ENCODE assay signal across 17 cellular contexts in the genomic region with DNA sequence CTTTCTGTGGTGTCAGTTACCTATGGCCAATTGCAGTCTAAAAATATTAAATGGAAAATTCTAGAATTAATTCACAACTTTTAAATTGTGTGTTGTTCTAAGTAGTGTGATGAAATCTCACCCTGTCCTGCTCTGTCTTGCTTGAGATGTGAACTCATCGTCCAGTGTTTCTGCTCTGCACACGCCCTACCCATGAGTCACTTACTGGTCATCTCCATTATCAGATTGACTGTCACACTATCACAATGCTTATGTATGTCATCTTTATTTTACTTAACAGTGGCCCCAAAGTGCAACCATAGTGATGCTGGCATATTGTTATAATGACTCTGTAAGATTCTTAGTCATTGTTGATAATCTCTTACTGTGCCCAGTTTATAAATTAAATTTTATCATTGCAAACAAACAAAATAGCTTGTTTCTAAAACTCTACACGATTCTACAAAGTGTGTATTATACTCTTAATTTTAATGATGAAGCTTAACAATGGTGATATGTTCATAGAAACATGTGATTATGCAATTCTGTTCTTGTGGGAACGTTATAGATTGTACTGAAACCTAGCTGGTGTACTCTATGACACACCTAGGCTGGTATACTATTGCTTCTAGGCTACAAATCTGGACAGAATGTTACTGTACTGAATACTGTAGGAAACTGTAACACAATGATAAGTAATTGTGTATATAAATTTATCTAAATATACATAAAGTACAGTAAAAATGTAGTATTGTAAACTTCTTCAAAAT.
DNase-seq lines count a peak whose midpoint lies in the region; ATAC-seq and TF ChIP-seq lines count a peak whose summit lies in the region.
"Had no signal": no experiment of that assay in that cellular context is flagged by ENCODE, and none has a peak within 500 bp of the region (broad histone marks: within the 10 kb centered on the region; RNA-seq: fewer than 3 reads in every experiment).

No MANE protein-coding gene starts in this region.

- no TSS peak for BruUV-seq in Panc1 (replicated peaks; lab: Mats Ljungman, UMichigan)

- DNase-seq in GM23248 = peak; percentile 96
- peak; percentile 61 for DNase-seq in Panc1 (ENCODE audit: low read depth, low spot score)
- DNase-seq in osteocyte (ENCODE audit: extremely low spot score, unreplicated experiment) = no peak
- no peak for DNase-seq in adrenal gland
- DNase-seq in superior temporal gyrus (ENCODE audit: extremely low spot score) = no peak
- DNase-seq in stimulated activated CD4-positive, alpha-beta T cell treated with anti-CD3 and anti-CD28 coated beads, Interleukin-2, amount 100 ng/mL, for 24 hours = no peak
- DNase-seq in GM10266 (ENCODE audit: extremely low spot score) = no peak
- DNase-seq: central memory CD4-positive, alpha-beta T cell; DMS153; lower lobe of right lung; NCI-H1694; Peyer's patch; psoas muscle; upper lobe of left lung had no signal

- peaks cover 36% of the 10 kb centered on the region for H3K4me1 Mint-ChIP-seq in osteocyte (ENCODE audit: unreplicated experiment)

- peak overlapping the region; percentile 85 for H3K9ac ChIP-seq in GM23248

- peak overlapping the region; percentile 62; the same call in 1 of the 2 replicates for H2AFZ ChIP-seq in GM23248

- TF ChIP-seq CTCF in Panc1 (IDR thresholded peaks at IDR 0.05) (no peak), osteocyte (IDR thresholded peaks at IDR 0.05) (no peak), adrenal gland (IDR thresholded peaks at IDR 0.05) (no peak), GM10266 (IDR thresholded peaks at IDR 0.05; ENCODE audit: control insufficient read depth, insufficient read depth, low read depth, missing control alignments) (no peak)

- H3K4me2 ChIP-seq in GM23248 (ENCODE audit: unreplicated experiment) = peak overlapping the region; percentile 75

- H3K27me3 Mint-ChIP-seq in osteocyte (ENCODE audit: unreplicated experiment) = no peaks in the 10 kb centered on the region

- CTCF ChIA-PET in Panc1 (lab: Charles Lee) = no interaction called here

- no peak overlapping the region for H3K4me3 Mint-ChIP-seq in osteocyte (ENCODE audit: unreplicated experiment)
- H3K4me3 Mint-ChIP-seq: activated T-helper 1 cell treated with anti-CD3 and anti-CD28 coated beads, Interleukin-12 subunit alpha, Interleukin-12 subunit beta, Interleukin-2, Interleukin-4 antibody, amounts not matched to agents 30 ng/mL and 10 ng/mL and 1 ng/mL, durations not matched to agents 14 hours and 24 hours and 36 hours had no signal

- H3K4me1 ChIP-seq in GM23248 (ENCODE audit: insufficient read depth) = peaks cover 31% of the 10 kb centered on the region
- no peaks in the 10 kb centered on the region for H3K4me1 ChIP-seq in Panc1 (ENCODE audit: control insufficient read depth, insufficient read depth, low read length)
- H3K4me1 ChIP-seq in adrenal gland (replicated peaks in 1 of 2) = no peaks in the 10 kb centered on the region
- H3K4me1 ChIP-seq: lower lobe of right lung, Peyer's patch, psoas muscle, upper lobe of left lung had no signal

- H3K36me3 ChIP-seq in GM23248 (ENCODE audit: low read depth) (no peaks in the 10 kb centered on the region), Panc1 (ENCODE audit: control insufficient read depth, insufficient read depth, low read length) (no peaks in the 10 kb centered on the region), adrenal gland (replicated peaks in 1 of 2) (no peaks in the 10 kb centered on the region)
- H3K36me3 ChIP-seq: lower lobe of right lung, Peyer's patch, upper lobe of left lung had no signal

- H3K27me3 ChIP-seq in GM23248 (replicated peaks; ENCODE audit: insufficient read depth) (no peaks in the 10 kb centered on the region), Panc1 (ENCODE audit: control insufficient read depth, insufficient read depth, low read length) (no peaks in the 10 kb centered on the region), adrenal gland (no peaks in the 10 kb centered on the region)
- H3K27me3 ChIP-seq: Peyer's patch, upper lobe of left lung had no signal

- H3K9me3 ChIP-seq in GM23248 (ENCODE audit: low read depth) (no peaks in the 10 kb centered on the region), Panc1 (ENCODE audit: control insufficient read depth, insufficient read depth, low read depth, low read length) (no peaks in the 10 kb centered on the region), adrenal gland (replicated peaks in 1 of 3) (no peaks in the 10 kb centered on the region)
- H3K9me3 ChIP-seq: lower lobe of right lung, Peyer's patch, psoas muscle, upper lobe of left lung had no signal

- WGBS in GM23248 (ENCODE audit: low coverage in 1 of 2, low lambda C conversion rate in 2 of 2, missing lambda C conversion rate in 2 of 2), 2 experiments = 7 to 8% methylated on average over 4 of the region's 4 CpGs
- WGBS in adrenal gland, 4 donors = 42 to 50% (median 46%) methylated on average over 4 of the region's 4 CpGs

- intact Hi-C loops in Panc1 (cut with micrococcal nuclease; ENCODE audit: unreplicated experiment) = no loop called here
- intact Hi-C loops in adrenal gland (cut with DNase I) = loop anchor here in 1 of 2 donors (10.0 kb wide), 1 partner anchor 57 kb away; no protein-coding TSS in a partner anchor

- H3K4me3 ChIP-seq in GM23248 = peak overlapping the region; percentile 52
- H3K4me3 ChIP-seq in Panc1 (ENCODE audit: low read depth in 2 of 2, low read length in 2 of 2) = no peak overlapping the region
- H3K4me3 ChIP-seq in adrenal gland = no peak overlapping the region
- H3K4me3 ChIP-seq: lower lobe of right lung, Peyer's patch, psoas muscle, upper lobe of left lung had no signal

- TF ChIP-seq POLR2A in adrenal gland (IDR thresholded peaks at IDR 0.05) = no peak

- no peaks in the 10 kb centered on the region for H3K79me2 ChIP-seq in GM23248 (ENCODE audit: insufficient read depth)

- H4K20me1 ChIP-seq in GM23248 (ENCODE audit: insufficient read depth) = no peaks in the 10 kb centered on the region

- peaks cover 15% of the 10 kb centered on the region for H3K9me3 Mint-ChIP-seq in osteocyte (ENCODE audit: unreplicated experiment)

- in situ Hi-C loops in GM23248 (cut with MboI) (no loop called here), Panc1 (cut with HindIII; ENCODE audit: low pct_unique_long_range_greater_than_20kb, low sequenced_read_pairs) (no loop called here)

- H3F3A ChIP-seq in GM23248 (ENCODE audit: insufficient read depth) = peaks cover 18% of the 10 kb centered on the region

- POLR2A ChIA-PET in Panc1 (lab: Charles Lee) = no interaction called here

- H3K27ac ChIP-seq in GM23248 = peak overlapping the region; percentile 99
- no peak overlapping the region for H3K27ac ChIP-seq in Panc1 (ENCODE audit: low read length)
- no peak overlapping the region for H3K27ac ChIP-seq in adrenal gland
- H3K27ac ChIP-seq: HL-60, lower lobe of right lung, Peyer's patch, psoas muscle, upper lobe of left lung had no signal

- H3K27ac Mint-ChIP-seq in osteocyte (ENCODE audit: unreplicated experiment) = peak overlapping the region; percentile 58
- H3K27ac Mint-ChIP-seq: activated T-helper 1 cell treated with anti-CD3 and anti-CD28 coated beads, Interleukin-12 subunit alpha, Interleukin-12 subunit beta, Interleukin-2, Interleukin-4 antibody, amounts not matched to agents 30 ng/mL and 10 ng/mL and 1 ng/mL, durations not matched to agents 14 hours and 24 hours and 36 hours had no signal

- 0 out of 2 replicates have a peak, but pooled peaks cover 5% of the 10 kb centered on the region for H3K9me2 ChIP-seq in GM23248 (ENCODE audit: insufficient read depth)

- ATAC-seq in Panc1 (no peak; the same call in 1 of the 2 replicates), esophagus mucosa (peak; percentile 96)
- ATAC-seq: lower lobe of right lung, psoas muscle had no signal

- H3K36me3 Mint-ChIP-seq in osteocyte (ENCODE audit: unreplicated experiment) = no peaks in the 10 kb centered on the region

Comparison
In these comparisons a context has a peak if more than half of its experiments do, and no peak if none do; other contexts are left out.
1. DNase-seq: peak in GM23248 (single experiment) and Panc1 (single experiment); none in osteocyte (single experiment), adrenal gland (0 of 7), superior temporal gyrus (single experiment), stimulated activated CD4-positive, alpha-beta T cell treated with anti-CD3 and anti-CD28 coated beads, Interleukin-2, amount 100 ng/mL, for 24 hours (0 of 2) and GM10266 (single experiment).